ENCODE assay signal across 1 cellular context in the genomic region with DNA sequence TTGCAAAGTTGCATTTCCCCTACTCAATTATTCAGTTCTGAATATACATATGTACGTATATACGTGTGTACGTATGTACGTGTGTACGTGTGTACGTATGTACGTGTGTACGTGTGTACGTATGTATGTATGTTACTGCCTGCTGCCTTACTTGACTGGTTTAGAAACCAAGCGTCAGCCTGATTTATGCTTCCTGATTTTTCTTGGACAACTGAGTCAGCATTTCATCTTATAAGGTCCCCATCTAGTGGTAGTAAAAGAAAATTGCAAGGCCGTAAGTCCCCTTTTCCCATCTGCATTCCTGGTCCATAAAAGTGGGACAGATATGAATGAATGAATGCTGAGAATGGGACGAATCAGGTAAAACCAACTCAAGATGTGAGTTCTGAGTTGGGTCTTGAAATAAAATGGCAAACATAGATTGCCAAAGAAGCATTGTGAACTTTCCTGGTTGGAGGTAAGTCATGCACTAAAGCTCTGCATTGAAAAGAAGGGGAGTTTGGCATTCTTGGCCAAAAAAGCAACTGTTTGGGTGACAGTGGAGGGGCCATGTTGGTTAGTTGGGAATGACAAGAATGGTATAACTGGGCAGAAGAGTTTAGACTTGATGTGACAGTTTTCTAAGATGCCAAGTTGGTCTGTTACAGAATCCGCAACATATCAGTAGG.
TF ChIP-seq lines count a peak whose summit lies in the region.

No MANE protein-coding gene starts in this region.

TF ChIP-seq in K562, 482 proteins besides CTCF, POLR2A, EP300 and RAD21 (continued from another document):
- TF ChIP-seq, protein P1, sequence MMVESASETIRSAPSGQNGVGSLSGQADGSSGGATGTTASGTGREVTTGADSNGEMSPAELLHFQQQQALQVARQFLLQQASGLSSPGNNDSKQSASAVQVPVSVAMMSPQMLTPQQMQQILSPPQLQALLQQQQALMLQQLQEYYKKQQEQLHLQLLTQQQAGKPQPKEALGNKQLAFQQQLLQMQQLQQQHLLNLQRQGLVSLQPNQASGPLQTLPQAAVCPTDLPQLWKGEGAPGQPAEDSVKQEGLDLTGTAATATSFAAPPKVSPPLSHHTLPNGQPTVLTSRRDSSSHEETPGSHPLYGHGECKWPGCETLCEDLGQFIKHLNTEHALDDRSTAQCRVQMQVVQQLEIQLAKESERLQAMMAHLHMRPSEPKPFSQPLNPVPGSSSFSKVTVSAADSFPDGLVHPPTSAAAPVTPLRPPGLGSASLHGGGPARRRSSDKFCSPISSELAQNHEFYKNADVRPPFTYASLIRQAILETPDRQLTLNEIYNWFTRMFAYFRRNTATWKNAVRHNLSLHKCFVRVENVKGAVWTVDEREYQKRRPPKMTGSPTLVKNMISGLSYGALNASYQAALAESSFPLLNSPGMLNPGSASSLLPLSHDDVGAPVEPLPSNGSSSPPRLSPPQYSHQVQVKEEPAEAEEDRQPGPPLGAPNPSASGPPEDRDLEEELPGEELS (CRISPR knock-in tag; IDR thresholded peaks at IDR 0.05; ENCODE audit: borderline replicate concordance) = no peak
- TF ChIP-seq KDM1A (IDR thresholded peaks at IDR 0.05) = 0 out of 4 replicates have a peak, but pooled peaks of 1 of the 2 experiments have one; percentile 29
- no peak for TF ChIP-seq ZNF75A (CRISPR knock-in tag; IDR thresholded peaks at IDR 0.05)
- TF ChIP-seq SIRT6 (IDR thresholded peaks at IDR 0.05; ENCODE audit: low read depth, low read length) = no peak
- TF ChIP-seq, protein P2, sequence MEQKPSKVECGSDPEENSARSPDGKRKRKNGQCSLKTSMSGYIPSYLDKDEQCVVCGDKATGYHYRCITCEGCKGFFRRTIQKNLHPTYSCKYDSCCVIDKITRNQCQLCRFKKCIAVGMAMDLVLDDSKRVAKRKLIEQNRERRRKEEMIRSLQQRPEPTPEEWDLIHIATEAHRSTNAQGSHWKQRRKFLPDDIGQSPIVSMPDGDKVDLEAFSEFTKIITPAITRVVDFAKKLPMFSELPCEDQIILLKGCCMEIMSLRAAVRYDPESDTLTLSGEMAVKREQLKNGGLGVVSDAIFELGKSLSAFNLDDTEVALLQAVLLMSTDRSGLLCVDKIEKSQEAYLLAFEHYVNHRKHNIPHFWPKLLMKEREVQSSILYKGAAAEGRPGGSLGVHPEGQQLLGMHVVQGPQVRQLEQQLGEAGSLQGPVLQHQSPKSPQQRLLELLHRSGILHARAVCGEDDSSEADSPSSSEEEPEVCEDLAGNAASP (IDR thresholded peaks at IDR 0.05) = no peak
- TF ChIP-seq, protein P3, sequence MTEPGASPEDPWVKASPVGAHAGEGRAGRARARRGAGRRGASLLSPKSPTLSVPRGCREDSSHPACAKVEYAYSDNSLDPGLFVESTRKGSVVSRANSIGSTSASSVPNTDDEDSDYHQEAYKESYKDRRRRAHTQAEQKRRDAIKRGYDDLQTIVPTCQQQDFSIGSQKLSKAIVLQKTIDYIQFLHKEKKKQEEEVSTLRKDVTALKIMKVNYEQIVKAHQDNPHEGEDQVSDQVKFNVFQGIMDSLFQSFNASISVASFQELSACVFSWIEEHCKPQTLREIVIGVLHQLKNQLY (CRISPR knock-in tag; conservative IDR thresholded peaks at IDR 0.05) = no peak
- TF ChIP-seq, protein P4, sequence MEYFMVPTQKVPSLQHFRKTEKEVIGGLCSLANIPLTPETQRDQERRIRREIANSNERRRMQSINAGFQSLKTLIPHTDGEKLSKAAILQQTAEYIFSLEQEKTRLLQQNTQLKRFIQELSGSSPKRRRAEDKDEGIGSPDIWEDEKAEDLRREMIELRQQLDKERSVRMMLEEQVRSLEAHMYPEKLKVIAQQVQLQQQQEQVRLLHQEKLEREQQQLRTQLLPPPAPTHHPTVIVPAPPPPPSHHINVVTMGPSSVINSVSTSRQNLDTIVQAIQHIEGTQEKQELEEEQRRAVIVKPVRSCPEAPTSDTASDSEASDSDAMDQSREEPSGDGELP (CRISPR knock-in tag; IDR thresholded peaks at IDR 0.05; ENCODE audit: borderline replicate concordance) = no peak
- TF ChIP-seq, protein P5, sequence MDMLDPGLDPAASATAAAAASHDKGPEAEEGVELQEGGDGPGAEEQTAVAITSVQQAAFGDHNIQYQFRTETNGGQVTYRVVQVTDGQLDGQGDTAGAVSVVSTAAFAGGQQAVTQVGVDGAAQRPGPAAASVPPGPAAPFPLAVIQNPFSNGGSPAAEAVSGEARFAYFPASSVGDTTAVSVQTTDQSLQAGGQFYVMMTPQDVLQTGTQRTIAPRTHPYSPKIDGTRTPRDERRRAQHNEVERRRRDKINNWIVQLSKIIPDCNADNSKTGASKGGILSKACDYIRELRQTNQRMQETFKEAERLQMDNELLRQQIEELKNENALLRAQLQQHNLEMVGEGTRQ (CRISPR knock-in tag; IDR thresholded peaks at IDR 0.05) = no peak
